In genomic region chr1:85756864-85757263, GRCh38 we compare ENCODE assay signal across 22 cellular contexts.
"Had no signal": no experiment of that assay in that cellular context is flagged by ENCODE, and none has a peak within 500 bp of the region (broad histone marks: within the 10 kb centered on the region; RNA-seq: fewer than 3 reads in every experiment).

No MANE protein-coding gene starts in this region.

- H3K79me2 ChIP-seq: parathyroid adenoma had no signal

- DNase-seq: effector memory CD8-positive, alpha-beta T cell; gastrocnemius medialis; heart right ventricle; islet precursor cell; mammary epithelial cell; naive thymus-derived CD4-positive, alpha-beta T cell; nephron progenitor cell; retina; right lobe of liver; spleen; stimulated activated CD4-positive, alpha-beta T cell treated with anti-CD3 and anti-CD28 coated beads, Interleukin-15, amount 100 ng/mL, for 24 hours; stimulated activated CD4-positive, alpha-beta T cell treated with anti-CD3 and anti-CD28 coated beads, Interleukin-1b, Interleukin-23, amount 100 ng/mL, for 48 hours; stimulated activated CD4-positive, alpha-beta T cell treated with anti-CD3 and anti-CD28 coated beads, Interleukin-4, amount 100 ng/mL, for 24 hours; tibial artery; upper lobe of left lung; uterus had no signal

- H2AFZ ChIP-seq: parathyroid adenoma had no signal

- H3K27me3 ChIP-seq: esophagus muscularis mucosa, gastrocnemius medialis, heart right ventricle, right lobe of liver, spleen, tibial artery, upper lobe of left lung, uterus had no signal

- ATAC-seq: effector memory CD8-positive, alpha-beta T cell; gastrocnemius medialis; heart right ventricle; left lobe of liver; naive thymus-derived CD4-positive, alpha-beta T cell; right lobe of liver; stimulated activated memory B cell treated with anti-CD40 and anti-IgM and Interleukin-4, amounts not matched to agents 10 μg/mL and 1 μg/mL and 100 μg/mL, for 72 hours had no signal

- H3K27ac ChIP-seq: epithelial cell of prostate, esophagus muscularis mucosa, gastrocnemius medialis, heart right ventricle, parathyroid adenoma, prostate gland, right lobe of liver, spleen, tibial artery, upper lobe of left lung, uterus had no signal

- H3K4me1 ChIP-seq: esophagus muscularis mucosa, gastrocnemius medialis, heart right ventricle, parathyroid adenoma, prostate gland, right lobe of liver, spleen, tibial artery, upper lobe of left lung, uterus had no signal

- H3K9ac ChIP-seq: parathyroid adenoma had no signal

- H3K36me3 ChIP-seq: esophagus muscularis mucosa, gastrocnemius medialis, heart right ventricle, prostate gland, right lobe of liver, spleen, tibial artery, upper lobe of left lung, uterus had no signal

- H3K9me3 ChIP-seq: gastrocnemius medialis, prostate gland, right lobe of liver, tibial artery, upper lobe of left lung, uterus had no signal

- H3K4me3 ChIP-seq: esophagus muscularis mucosa, gastrocnemius medialis, heart right ventricle, prostate gland, right lobe of liver, spleen, tibial artery, upper lobe of left lung, uterus had no signal
